1 cellular context compared by ENCODE assay signal in the genomic region with DNA sequence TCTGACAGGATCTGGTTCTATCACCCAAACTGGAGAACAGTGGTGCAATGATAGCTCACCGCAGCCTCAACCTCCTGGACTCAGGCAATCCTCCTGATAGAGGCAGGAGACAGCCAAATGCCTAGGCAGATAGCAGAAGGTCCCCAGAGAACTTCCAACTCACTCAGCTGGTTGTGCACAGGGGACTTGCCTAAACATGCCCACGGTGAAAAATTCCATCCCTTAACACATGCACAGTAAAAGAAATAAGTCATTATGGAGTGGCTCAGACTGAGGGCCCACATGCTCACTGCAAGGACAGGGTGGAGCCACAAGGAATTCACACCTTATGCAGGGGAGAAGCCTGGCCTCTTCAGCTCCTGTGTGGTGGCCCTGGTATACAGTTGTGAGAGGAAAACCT.
TF ChIP-seq lines count a peak whose summit lies in the region.

No MANE protein-coding gene starts in this region.

TF ChIP-seq in IMR-90, 13 proteins besides CTCF, POLR2A, EP300 and RAD21:
- TF ChIP-seq RCOR1 (IDR thresholded peaks at IDR 0.05; ENCODE audit: insufficient replicate concordance, low read length) (no peak), MXI1 (IDR thresholded peaks at IDR 0.05; ENCODE audit: borderline replicate concordance, low read depth, low read length) (no peak), FOS (IDR thresholded peaks at IDR 0.05; ENCODE audit: low read depth, low read length) (no peak), CEBPB (IDR thresholded peaks at IDR 0.05; ENCODE audit: low read depth, low read length) (no peak), BHLHE40 (IDR thresholded peaks at IDR 0.05; ENCODE audit: low read depth, low read length) (no peak), RFX5 (IDR thresholded peaks at IDR 0.05; ENCODE audit: low read depth, low read length) (no peak), CHD1 (IDR thresholded peaks at IDR 0.05; ENCODE audit: low read depth, low read length) (no peak), MAFK (IDR thresholded peaks at IDR 0.05; ENCODE audit: low read depth, low read length) (no peak), SMC3 (IDR thresholded peaks at IDR 0.05; ENCODE audit: low read depth, low read length) (no peak)
- TF ChIP-seq, protein P1, sequence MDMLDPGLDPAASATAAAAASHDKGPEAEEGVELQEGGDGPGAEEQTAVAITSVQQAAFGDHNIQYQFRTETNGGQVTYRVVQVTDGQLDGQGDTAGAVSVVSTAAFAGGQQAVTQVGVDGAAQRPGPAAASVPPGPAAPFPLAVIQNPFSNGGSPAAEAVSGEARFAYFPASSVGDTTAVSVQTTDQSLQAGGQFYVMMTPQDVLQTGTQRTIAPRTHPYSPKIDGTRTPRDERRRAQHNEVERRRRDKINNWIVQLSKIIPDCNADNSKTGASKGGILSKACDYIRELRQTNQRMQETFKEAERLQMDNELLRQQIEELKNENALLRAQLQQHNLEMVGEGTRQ (IDR thresholded peaks at IDR 0.05; ENCODE audit: low read depth, low read length) = no peak
- TF ChIP-seq, protein P2, sequence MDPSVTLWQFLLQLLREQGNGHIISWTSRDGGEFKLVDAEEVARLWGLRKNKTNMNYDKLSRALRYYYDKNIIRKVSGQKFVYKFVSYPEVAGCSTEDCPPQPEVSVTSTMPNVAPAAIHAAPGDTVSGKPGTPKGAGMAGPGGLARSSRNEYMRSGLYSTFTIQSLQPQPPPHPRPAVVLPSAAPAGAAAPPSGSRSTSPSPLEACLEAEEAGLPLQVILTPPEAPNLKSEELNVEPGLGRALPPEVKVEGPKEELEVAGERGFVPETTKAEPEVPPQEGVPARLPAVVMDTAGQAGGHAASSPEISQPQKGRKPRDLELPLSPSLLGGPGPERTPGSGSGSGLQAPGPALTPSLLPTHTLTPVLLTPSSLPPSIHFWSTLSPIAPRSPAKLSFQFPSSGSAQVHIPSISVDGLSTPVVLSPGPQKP (IDR thresholded peaks at IDR 0.05; ENCODE audit: borderline replicate concordance, low read depth, low read length) = no peak
